ENCODE assay signal across 31 cellular contexts in genomic region chr2:48874282-48874681, GRCh38.
"Had no signal": no experiment of that assay in that cellular context is flagged by ENCODE, and none has a peak within 500 bp of the region (broad histone marks: within the 10 kb centered on the region; RNA-seq: fewer than 3 reads in every experiment).

No MANE protein-coding gene starts in this region.

- DNase-seq: activated CD4-positive, alpha-beta memory T cell treated with anti-CD3 and anti-CD28 coated beads, Interleukin-2, amount 10 ng/mL, durations not matched to agents 7 days and 5 days; activated CD4-positive, alpha-beta T cell treated with anti-CD3 and anti-CD28 coated beads for 36 hours; activated CD4-positive, alpha-beta T cell treated with anti-CD3 and anti-CD28 coated beads, Interleukin-2, amount 50 U/mL, for 1 hour; activated CD8-positive, alpha-beta memory T cell treated with anti-CD3 and anti-CD28 coated beads, Interleukin-2, amount 50 U/mL, for 4 hours; activated effector memory CD4-positive, alpha-beta T cell treated with Interleukin-2 at 50 U/mL for 16 hours; activated naive CD4-positive, alpha-beta T cell treated with Interleukin-2 at 50 U/mL for 16 hours; activated naive CD8-positive, alpha-beta T cell treated with anti-CD3 and anti-CD28 coated beads, Interleukin-2, amount 50 U/mL, for 24 hours; amygdala; cortex of kidney; KG1; NCI-H1092; NCI-H1417; NCI-H1694; NCI-H2029; NCI-H2107; NCI-H2171 treated with DMSO at 0.1 percent for 48 hours; NCI-H345; NCI-H510A; NCI-H526 treated with DMSO at 0.1 percent for 48 hours; NCI-H82; NK-92 treated with Interleukin-12 subunit alpha and Interleukin-12 subunit beta, amount 100 ng/mL, for 24 hours; PC-9; SIG-M5; T-cell; T-helper 2 cell; T1000 had no signal

- H3K27me3 Mint-ChIP-seq: activated CD4-positive, alpha-beta memory T cell treated with anti-CD3 and anti-CD28 coated beads, Interleukin-2, amount 10 ng/mL, durations not matched to agents 7 days and 5 days; activated CD4-positive, alpha-beta T cell treated with anti-CD3 and anti-CD28 coated beads for 36 hours; activated naive CD8-positive, alpha-beta T cell treated with anti-CD3 and anti-CD28 coated beads, Interleukin-2, amount 50 U/mL, for 24 hours; brain; central memory CD8-positive, alpha-beta T cell; T-cell had no signal

- H3K9me3 Mint-ChIP-seq: activated CD4-positive, alpha-beta memory T cell treated with anti-CD3 and anti-CD28 coated beads, Interleukin-2, amount 10 ng/mL, durations not matched to agents 7 days and 5 days; activated naive CD4-positive, alpha-beta T cell treated with anti-CD3 and anti-CD28 coated beads, Interleukin-2, amount 50 U/mL, for 72 hours; activated naive CD8-positive, alpha-beta T cell treated with anti-CD3 and anti-CD28 coated beads, Interleukin-2, amount 50 U/mL, for 24 hours; activated T-helper 1 cell treated with anti-CD3 and anti-CD28 coated beads, Interleukin-12 subunit alpha, Interleukin-12 subunit beta, Interleukin-2, Interleukin-4 antibody, amounts not matched to agents 30 ng/mL and 10 ng/mL and 1 ng/mL, durations not matched to agents 14 hours and 24 hours and 36 hours; brain; T-cell had no signal

- H3K27ac Mint-ChIP-seq: activated CD4-positive, alpha-beta memory T cell treated with anti-CD3 and anti-CD28 coated beads, Interleukin-2, amount 10 ng/mL, durations not matched to agents 7 days and 5 days; activated CD4-positive, alpha-beta T cell treated with anti-CD3 and anti-CD28 coated beads for 36 hours; activated naive CD4-positive, alpha-beta T cell treated with anti-CD3 and anti-CD28 coated beads, Interleukin-2, amount 50 U/mL, for 72 hours; activated naive CD8-positive, alpha-beta T cell treated with anti-CD3 and anti-CD28 coated beads, Interleukin-2, amount 50 U/mL, for 24 hours; activated T-helper 1 cell treated with anti-CD3 and anti-CD28 coated beads, Interleukin-12 subunit alpha, Interleukin-12 subunit beta, Interleukin-2, Interleukin-4 antibody, amounts not matched to agents 30 ng/mL and 10 ng/mL and 1 ng/mL, durations not matched to agents 14 hours and 24 hours and 36 hours; brain; T-cell had no signal

- H3K27ac ChIP-seq: PC-9 had no signal

- ATAC-seq: activated CD4-positive, alpha-beta T cell treated with anti-CD3 and anti-CD28 coated beads for 36 hours; activated naive CD8-positive, alpha-beta T cell treated with anti-CD3 and anti-CD28 coated beads, Interleukin-2, amount 50 U/mL, for 24 hours; T-cell had no signal

- H3K36me3 Mint-ChIP-seq: activated naive CD4-positive, alpha-beta T cell treated with anti-CD3 and anti-CD28 coated beads, Interleukin-2, amount 50 U/mL, for 72 hours; brain; T-cell had no signal

- H2AFZ ChIP-seq: PC-9 had no signal

- H3K4me3 Mint-ChIP-seq: activated CD4-positive, alpha-beta memory T cell treated with anti-CD3 and anti-CD28 coated beads, Interleukin-2, amount 10 ng/mL, durations not matched to agents 7 days and 5 days; activated CD4-positive, alpha-beta T cell treated with anti-CD3 and anti-CD28 coated beads for 36 hours; activated naive CD8-positive, alpha-beta T cell treated with anti-CD3 and anti-CD28 coated beads, Interleukin-2, amount 50 U/mL, for 24 hours; activated T-helper 1 cell treated with anti-CD3 and anti-CD28 coated beads, Interleukin-12 subunit alpha, Interleukin-12 subunit beta, Interleukin-2, Interleukin-4 antibody, amounts not matched to agents 30 ng/mL and 10 ng/mL and 1 ng/mL, durations not matched to agents 14 hours and 24 hours and 36 hours; brain; central memory CD8-positive, alpha-beta T cell; T-cell had no signal

- H3K36me3 ChIP-seq: WERI-Rb-1 had no signal

- H3K4me2 ChIP-seq: PC-9 had no signal

- H3K4me3 ChIP-seq: PC-9 had no signal

- H3K4me1 Mint-ChIP-seq: activated CD4-positive, alpha-beta memory T cell treated with anti-CD3 and anti-CD28 coated beads, Interleukin-2, amount 10 ng/mL, durations not matched to agents 7 days and 5 days; activated CD4-positive, alpha-beta T cell treated with anti-CD3 and anti-CD28 coated beads for 36 hours; activated naive CD8-positive, alpha-beta T cell treated with anti-CD3 and anti-CD28 coated beads, Interleukin-2, amount 50 U/mL, for 24 hours; brain; central memory CD8-positive, alpha-beta T cell; T-cell had no signal
